8 cellular contexts compared by ENCODE assay signal in genomic region chr2:64750001-64750816, GRCh38.
DNase-seq lines count a peak whose midpoint lies in the region; ATAC-seq and TF ChIP-seq lines count a peak whose summit lies in the region.

No MANE protein-coding gene starts in this region.

- H3K4me1 ChIP-seq in iPS-15b (ENCODE audit: control insufficient read depth, insufficient read depth, low read length) = peaks cover 5% of the 10 kb centered on the region

- CTCF ChIA-PET in AG04449 (lab: Yijun Ruan, JAX) = interaction anchor here (0.8 to 7.1 kb wide), 14 partner anchors 13 to 129 kb away, joined by 3 to 53 read pairs (median 5); partner anchors contain the start of gene SERTAD2
- CTCF ChIA-PET in MCF 10A (lab: Yijun Ruan, JAX) = interaction anchor here (0.6 to 5.5 kb wide), 11 partner anchors 12 to 163 kb away, joined by 3 to 45 read pairs (median 3); partner anchors contain the start of gene SERTAD2

- H3K4me3 Mint-ChIP-seq in MCF 10A (ENCODE audit: unreplicated experiment) = peak overlapping the region; percentile 87

- DNase-seq in AG04449 (ENCODE audit: low read depth, low spot score) (no peak), HCEC 1CT (peak; percentile 30), T-helper 22 cell (ENCODE audit: low read depth) (peak; percentile 8), MCF 10A (ENCODE audit: unreplicated experiment) (peak; percentile 61), sciatic nerve (ENCODE audit: low spot score) (peak; percentile 81)

- ATAC-seq in sciatic nerve (peak; percentile 0), GM18870 (IDR thresholded peaks at IDR 0.05; ENCODE audit: unreplicated experiment) (no peak), GM21367 (IDR thresholded peaks at IDR 0.05; ENCODE audit: unreplicated experiment) (no peak)

- H3K27me3 ChIP-seq in iPS-15b (ENCODE audit: control insufficient read depth, insufficient read depth, low read length) = peaks cover 29% of the 10 kb centered on the region

- peaks cover 21% of the 10 kb centered on the region for H3K4me1 Mint-ChIP-seq in MCF 10A (ENCODE audit: insufficient read depth, unreplicated experiment)

- no peaks in the 10 kb centered on the region for H3K27me3 Mint-ChIP-seq in MCF 10A (ENCODE audit: insufficient read depth, unreplicated experiment)

- TF ChIP-seq CTCF in AG04449 (IDR thresholded peaks at IDR 0.05; ENCODE audit: insufficient read depth, low read length, missing control alignments) (no peak), MCF 10A (IDR thresholded peaks at IDR 0.05; ENCODE audit: unreplicated experiment) (no peak)

- no TSS peak for BruUV-seq in MCF 10A (replicated peaks; lab: Mats Ljungman, UMichigan)

- H3K27ac Mint-ChIP-seq in MCF 10A (ENCODE audit: low read depth, unreplicated experiment) = peak overlapping the region; percentile 49

- H3K4me3 ChIP-seq in AG04449 (ENCODE audit: low read depth, low read length) (peak overlapping the region; percentile 88), iPS-15b (ENCODE audit: low read depth, low read length) (peak overlapping the region; percentile 88)

- intact Hi-C loops in MCF 10A (cut with micrococcal nuclease) (loop anchor here (1.0 to 10.0 kb wide), 6 partner anchors 57 to 225 kb away; partner anchors contain the start of gene AFTPH), sciatic nerve (cut with DNase I) (loop anchor here (5.0 kb wide), 1 partner anchor 98 kb away; the partner anchor contains the start of gene SERTAD2)

- no peaks in the 10 kb centered on the region for H3K9me3 ChIP-seq in iPS-15b (ENCODE audit: control insufficient read depth, insufficient read depth, low read length)

- no peaks in the 10 kb centered on the region for H3K36me3 ChIP-seq in iPS-15b (ENCODE audit: control insufficient read depth, insufficient read depth, low read length)

- POLR2A ChIA-PET in AG04449 (lab: Yijun Ruan, JAX) (interaction anchor here (0.6 to 3.4 kb wide), 18 partner anchors 12 to 117 kb away, joined by 3 to 60 read pairs (median 4); partner anchors contain the start of gene SERTAD2), MCF 10A (lab: Yijun Ruan, JAX) (interaction anchor here (0.6 to 15.2 kb wide), 40 partner anchors 9 to 1581 kb away, joined by 3 to 724 read pairs (median 8); partner anchors contain the start of genes AFTPH, CEP68 and SERTAD2)

- H3K9me3 Mint-ChIP-seq in MCF 10A (ENCODE audit: unreplicated experiment) = no peaks in the 10 kb centered on the region

- H3K9ac ChIP-seq in iPS-15b (ENCODE audit: low read depth, low read length) = peak overlapping the region; percentile 81

- H3K36me3 Mint-ChIP-seq in MCF 10A (ENCODE audit: insufficient read depth, unreplicated experiment) = no peaks in the 10 kb centered on the region
